ENCODE assay signal across 1 cellular context in genomic region chr12:14961466-14962155, GRCh38.
TF ChIP-seq lines count a peak whose summit lies in the region.

ARHGDIB (minus strand) TSS chr12:14961601; CDS start chr12:14950712, 10,889 bp downstream.

TF ChIP-seq in GM12878, 131 proteins besides CTCF, POLR2A, EP300 and RAD21 (continued from another document and continues in another):
- TF ChIP-seq ELK1 (IDR thresholded peaks at IDR 0.05; ENCODE audit: low read depth, low read length): no peak; the same call in 1 of the 2 replicates
- TF ChIP-seq MYB (IDR thresholded peaks at IDR 0.05; ENCODE audit: borderline replicate concordance, low read depth, low read length): peak; percentile 77
- TF ChIP-seq LARP7 (IDR thresholded peaks at IDR 0.05): no peak
- peak; percentile 49 for TF ChIP-seq YY1 (IDR thresholded peaks at IDR 0.05; ENCODE audit: low read depth, low read length)
- no peak for TF ChIP-seq MLLT1 (IDR thresholded peaks at IDR 0.05)
- no peak for TF ChIP-seq TCF7 (IDR thresholded peaks at IDR 0.05; ENCODE audit: borderline replicate concordance)
- no peak for TF ChIP-seq NR2C2 (IDR thresholded peaks at IDR 0.05; ENCODE audit: borderline replicate concordance, control insufficient read depth, insufficient read length, low read depth)
- no peak for TF ChIP-seq EZH2 (IDR thresholded peaks at IDR 0.05; ENCODE audit: borderline replicate concordance, control insufficient read depth, low read depth, low read length)
- no peak for TF ChIP-seq TCF3 (IDR thresholded peaks at IDR 0.05; ENCODE audit: borderline replicate concordance, insufficient read depth, low read depth, low read length)
- TF ChIP-seq BMI1 (IDR thresholded peaks at IDR 0.05; ENCODE audit: borderline replicate concordance): no peak
- TF ChIP-seq HSF1 (IDR thresholded peaks at IDR 0.05; ENCODE audit: low read depth, low read length): no peak
- peak; percentile 90 for TF ChIP-seq CREM (IDR thresholded peaks at IDR 0.05; ENCODE audit: low read depth)
- no peak; the same call in 1 of the 2 replicates for TF ChIP-seq ATF7 (IDR thresholded peaks at IDR 0.05; ENCODE audit: low read depth)
- TF ChIP-seq HDAC2 (IDR thresholded peaks at IDR 0.05): no peak
- 0 out of 2 replicates have a peak, but pooled peaks have one; percentile 14 for TF ChIP-seq RELB (IDR thresholded peaks at IDR 0.05; ENCODE audit: low read depth)
- no peak for TF ChIP-seq ATF3 (IDR thresholded peaks at IDR 0.05; ENCODE audit: borderline replicate concordance, extremely low read depth, low read depth, low read length)
- peak; percentile 66 for TF ChIP-seq PBX3 (IDR thresholded peaks at IDR 0.05; ENCODE audit: insufficient replicate concordance, low read depth, low read length)
- TF ChIP-seq MAX (IDR thresholded peaks at IDR 0.05; ENCODE audit: low read depth, low read length): no peak; the same call in 1 of the 2 replicates
- no peak for TF ChIP-seq NBN (IDR thresholded peaks at IDR 0.05)
- no peak for TF ChIP-seq ZNF592 (IDR thresholded peaks at IDR 0.05)
- TF ChIP-seq HDGF (IDR thresholded peaks at IDR 0.05): no peak
- 0 out of 3 replicates have a peak, but pooled peaks have one; percentile 9 for TF ChIP-seq POU2F2 (IDR thresholded peaks at IDR 0.05; ENCODE audit: borderline replicate concordance, low read depth, low read length)
- TF ChIP-seq ESRRA (IDR thresholded peaks at IDR 0.05; ENCODE audit: low read length): no peak
- no peak for TF ChIP-seq TARDBP (IDR thresholded peaks at IDR 0.05; ENCODE audit: borderline replicate concordance)
- 0 out of 4 replicates have a peak, but pooled peaks of 1 of the 2 experiments have one; percentile 6 for TF ChIP-seq SRF (IDR thresholded peaks at IDR 0.05; ENCODE audit: low read depth in 2 of 2, low read length in 2 of 2)
- no peak for TF ChIP-seq SUZ12 (IDR thresholded peaks at IDR 0.05; ENCODE audit: unreplicated experiment)
- 0 out of 2 replicates have a peak, but pooled peaks have one; percentile 5 for TF ChIP-seq ZSCAN29 (IDR thresholded peaks at IDR 0.05)
- no peak for TF ChIP-seq PAX8 (IDR thresholded peaks at IDR 0.05)
- no peak for TF ChIP-seq MYC (IDR thresholded peaks at IDR 0.05; ENCODE audit: insufficient read depth, insufficient read length, insufficient replicate concordance, low read length, severe bottlenecking)
- TF ChIP-seq NKRF (conservative IDR thresholded peaks at IDR 0.05): 0 out of 2 replicates have a peak, but pooled peaks have one; percentile 54
- no peak for TF ChIP-seq E2F4 (IDR thresholded peaks at IDR 0.05; ENCODE audit: low read depth, low read length)
- no peak for TF ChIP-seq SMARCA5 (IDR thresholded peaks at IDR 0.05)
- TF ChIP-seq MEF2B (IDR thresholded peaks at IDR 0.05; ENCODE audit: partially characterized antibody, poor library complexity, severe bottlenecking): no peak
- TF ChIP-seq ZBTB11 (CRISPR knock-in tag; IDR thresholded peaks at IDR 0.05): no peak
- peak; percentile 16; the same call in 1 of the 2 replicates for TF ChIP-seq PAX5 (IDR thresholded peaks at IDR 0.05; ENCODE audit: borderline replicate concordance, low read depth, low read length)
- TF ChIP-seq SPI1 (IDR thresholded peaks at IDR 0.05; ENCODE audit: borderline replicate concordance, insufficient read depth, low read depth, low read length): peak; percentile 50; the same call in 1 of the 2 replicates
